ENCODE assay signal across 14 cellular contexts in the genomic region with DNA sequence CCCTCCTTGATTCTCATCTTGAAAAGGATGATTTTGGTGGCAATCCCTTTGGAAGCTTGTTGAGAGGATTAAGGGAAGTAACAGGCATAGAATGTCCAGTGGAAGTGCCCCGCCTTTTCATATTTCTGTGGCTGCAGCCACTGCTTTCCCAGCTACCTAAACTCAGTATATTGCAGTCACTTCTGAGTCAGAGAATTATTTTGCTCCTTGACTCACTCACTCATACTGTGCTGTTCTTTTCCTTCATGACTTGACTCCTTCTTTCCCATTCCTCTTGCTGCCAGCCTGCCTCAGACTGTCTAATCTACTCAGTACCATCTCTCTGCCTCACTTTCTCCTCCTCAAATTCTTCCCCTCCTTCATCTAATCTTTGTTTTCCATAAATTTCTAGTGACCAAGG. TPM values are rescaled to one million over a fixed set of nuclear protein-coding genes. Genes with fewer than 3 reads are reported as not detected.
A peak's percentile ranks its signal among the peaks of the same experiment; 100 is the strongest.
DNase-seq lines count a peak whose midpoint lies in the region; ATAC-seq and TF ChIP-seq lines count a peak whose summit lies in the region.
"Had no signal": no experiment of that assay in that cellular context is flagged by ENCODE, and none has a peak within 500 bp of the region (broad histone marks: within the 10 kb centered on the region; RNA-seq: fewer than 3 reads in every experiment).

No MANE protein-coding gene starts in this region.

- CTCF ChIA-PET in mammary epithelial cell (lab: Charles Lee; ENCODE audit: low non-redundant PET) = no interaction called here

- peak overlapping the region; percentile 38 for H3K27ac ChIP-seq in mammary epithelial cell (ENCODE audit: insufficient read depth, low read depth, low read length)
- H3K27ac ChIP-seq: pancreas, upper lobe of right lung, WERI-Rb-1 had no signal

- DNase-seq in EH (ENCODE audit: low read depth) (peak; percentile 86), M059J (ENCODE audit: low read depth) (peak; percentile 78), mammary epithelial cell (peak; percentile 84), myocyte (ENCODE audit: low read depth) (peak; percentile 86), NCI-H82 treated with DMSO at 0.1 percent for 48 hours (lab: John Stamatoyannopoulos, UW; ENCODE audit: unreplicated experiment) (no peak), lower leg skin (ENCODE audit: low spot score in 2 of 2) (no peak)
- no peak for DNase-seq in stimulated activated CD4-positive, alpha-beta T cell treated with anti-CD3 and anti-CD28 coated beads, Interleukin-1b, Interleukin-23, amount 100 ng/mL, for 48 hours
- DNase-seq: activated gamma-delta T cell; Calu3; effector CD4-positive, alpha-beta T cell; pancreas; upper lobe of right lung; WERI-Rb-1 had no signal

- H3K9me3 ChIP-seq in mammary epithelial cell (replicated peaks; ENCODE audit: insufficient read depth, low read length) = no peaks in the 10 kb centered on the region
- H3K9me3 ChIP-seq: pancreas, upper lobe of right lung had no signal

- no peak overlapping the region for H3K9ac ChIP-seq in mammary epithelial cell (ENCODE audit: insufficient read depth, low read length)

- no peaks in the 10 kb centered on the region for H3K27me3 ChIP-seq in mammary epithelial cell (ENCODE audit: insufficient read depth, low read length)
- H3K27me3 ChIP-seq: pancreas, upper lobe of right lung had no signal

- no peak for TF ChIP-seq POLR2A in lower leg skin (IDR thresholded peaks at IDR 0.05)

- dilution Hi-C loops in mammary epithelial cell (cut with HindIII; ENCODE audit: low sequenced_read_pairs) = no loop called here

- TF ChIP-seq CTCF in mammary epithelial cell (conservative IDR thresholded peaks at IDR 0.05 in 1 of 2, IDR thresholded peaks at IDR 0.05 in 1 of 2; ENCODE audit: extremely low read depth in 1 of 2, insufficient read depth in 1 of 2, low read depth in 1 of 2, low read length in 2 of 2) (no peak), lower leg skin (IDR thresholded peaks at IDR 0.05) (no peak)

- no peaks in the 10 kb centered on the region for H3K79me2 ChIP-seq in mammary epithelial cell (ENCODE audit: insufficient read depth, low read length)

- peak overlapping the region; percentile 33 for H3K4me2 ChIP-seq in mammary epithelial cell (ENCODE audit: insufficient read depth, low read depth, low read length)

- H3K4me1 ChIP-seq in mammary epithelial cell (ENCODE audit: insufficient read depth, low read length) = peaks cover 23% of the 10 kb centered on the region
- H3K4me1 ChIP-seq: upper lobe of right lung had no signal

- H3K36me3 ChIP-seq in mammary epithelial cell (ENCODE audit: insufficient read depth, low read length) = no peaks in the 10 kb centered on the region
- H3K36me3 ChIP-seq: pancreas, upper lobe of right lung, WERI-Rb-1 had no signal

- 88% methylated on average over 1 of the region's 1 CpG for WGBS in mammary epithelial cell (ENCODE audit: low coverage, missing lambda C conversion rate)
- WGBS in lower leg skin, 2 donors = 91 to 93% methylated on average over 1 of the region's 1 CpG

- peak overlapping the region; percentile 68 for H2AFZ ChIP-seq in mammary epithelial cell (ENCODE audit: low read depth, low read length)

- in situ Hi-C loops in mammary epithelial cell (cut with MboI; ENCODE audit: low sequenced_read_pairs in 2 of 2) = no loop called here

- H4K20me1 ChIP-seq in mammary epithelial cell (ENCODE audit: insufficient read depth, low read length) = no peaks in the 10 kb centered on the region

- intact Hi-C loops in mammary epithelial cell (cut with micrococcal nuclease) = loop anchor here (1.0 kb wide), 1 partner anchor 26 kb away; the partner anchor contains the start of gene POLR2M
- intact Hi-C loops in lower leg skin (cut with DNase I; ENCODE audit: low total_unique reads) = no loop called here

- BruUV-seq in mammary epithelial cell (replicated peaks; lab: Mats Ljungman, UMichigan) = no TSS peak

- H3K4me3 ChIP-seq in mammary epithelial cell (replicated peaks in 1 of 3; ENCODE audit: insufficient read depth in 1 of 3, low read depth in 2 of 3, low read length in 3 of 3) (no peak overlapping the region), lower leg skin (ENCODE audit: low read depth, poor library complexity, severe bottlenecking) (no peak overlapping the region)
- H3K4me3 ChIP-seq: pancreas, upper lobe of right lung had no signal

- no peak for ATAC-seq in GM18498 (IDR thresholded peaks at IDR 0.05; ENCODE audit: unreplicated experiment)
- ATAC-seq: upper lobe of right lung had no signal

RNA-seq across cellular contexts. Expression of gene POLR2M, which starts 26.5 kb away (rescaled TPM):
- total RNA-seq in M059J (2014; rRNA removed; shearing (Covaris generic)) = 101 and 238 TPM in 2 replicates
- total RNA-seq in mammary epithelial cell (100 to 1,000 TPM in 1 of 2 donors, 10 to 100 TPM in 1; 82.9 to 109 TPM), myocyte (64.4 and 141 TPM in 2 replicates), lower leg skin (100 to 1,000 TPM in 1 of 4 donors, 10 to 100 TPM in 3; 25.5 to 430 (median 34.7) TPM)
- 51.3 TPM for polyA plus RNA-seq in mammary epithelial cell
- 70.1 TPM for polyA minus RNA-seq in mammary epithelial cell
- 40.1 TPM for polyA plus RNA-seq in myocyte (2012)

Comparison
In these comparisons a context has a peak if more than half of its experiments do, and no peak if none do; other contexts are left out.
1. DNase-seq: peak in EH (single experiment), M059J (single experiment), mammary epithelial cell (single experiment) and myocyte (single experiment); none in NCI-H82 treated with DMSO at 0.1 percent for 48 hours (single experiment), stimulated activated CD4-positive, alpha-beta T cell treated with anti-CD3 and anti-CD28 coated beads, Interleukin-1b, Interleukin-23, amount 100 ng/mL, for 48 hours (single experiment) and lower leg skin (0 of 2).